7 cellular contexts compared by ENCODE assay signal in the genomic region with DNA sequence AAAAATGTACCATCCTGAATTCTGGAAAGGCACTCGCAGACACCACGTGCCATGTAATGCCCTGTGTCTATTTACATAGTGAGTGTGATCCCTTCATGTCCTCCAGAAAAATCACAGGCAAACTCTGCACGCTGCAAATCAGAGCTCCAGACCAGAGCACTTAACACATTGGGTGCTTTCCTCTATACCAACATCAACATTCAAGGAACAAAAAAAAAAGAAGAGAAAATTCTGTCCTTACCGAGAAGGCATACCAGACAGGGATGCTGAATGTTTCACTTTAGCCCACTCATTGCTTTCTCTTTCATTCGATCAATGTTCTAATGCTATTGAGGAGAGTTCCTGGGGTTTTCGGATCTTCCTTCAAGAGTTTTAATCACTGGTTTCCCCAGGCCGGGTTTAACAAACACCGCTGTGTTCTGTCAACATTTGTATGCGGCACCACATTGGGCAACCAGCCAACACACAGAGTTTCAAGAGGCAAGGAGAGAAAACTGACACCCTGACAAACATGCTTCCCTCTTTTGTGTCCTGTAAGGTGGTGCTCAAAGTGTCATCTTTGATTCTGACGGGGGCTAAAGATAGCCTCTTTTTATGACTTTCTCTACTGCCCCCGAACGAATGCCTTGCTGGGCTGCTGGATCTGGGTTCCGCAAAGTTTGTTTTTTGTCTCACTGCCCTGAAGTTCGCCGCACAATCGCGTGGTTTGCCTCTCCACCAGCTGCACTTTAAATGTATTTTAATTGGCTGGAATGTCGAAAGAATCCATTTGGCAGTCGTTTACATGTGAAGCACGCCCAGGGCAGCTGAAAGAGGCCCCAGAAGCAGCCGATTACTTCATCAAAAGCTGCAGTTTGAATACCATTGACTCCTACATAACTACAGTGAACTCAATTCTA.
DNase-seq lines count a peak whose midpoint lies in the region; ATAC-seq lines count a peak whose summit lies in the region.

No MANE protein-coding gene starts in this region.

- CTCF ChIA-PET in naive thymus-derived CD4-positive, alpha-beta T cell (lab: Charles Lee): no interaction called here

- H3K4me1 Mint-ChIP-seq in naive thymus-derived CD4-positive, alpha-beta T cell: no peaks in the 10 kb centered on the region

- H3K27me3 ChIP-seq in MG63: no peaks in the 10 kb centered on the region
- no peaks in the 10 kb centered on the region for H3K27me3 ChIP-seq in rectal smooth muscle tissue (ENCODE audit: control insufficient read depth, insufficient read depth, low read length)
- no peaks in the 10 kb centered on the region for H3K27me3 ChIP-seq in naive thymus-derived CD4-positive, alpha-beta T cell (ENCODE audit: control insufficient read depth in 2 of 2, insufficient read depth in 2 of 2, low read length in 2 of 2)

- H3K27me3 Mint-ChIP-seq in naive thymus-derived CD4-positive, alpha-beta T cell: peaks cover 4 to 14% (median 11%) of the 10 kb centered on the region in 5 donors

- no peak overlapping the region for H3K4me3 Mint-ChIP-seq in naive thymus-derived CD4-positive, alpha-beta T cell

- intact Hi-C loops in naive thymus-derived CD4-positive, alpha-beta T cell (cut with micrococcal nuclease): no loop called here

- H3K27ac Mint-ChIP-seq in naive thymus-derived CD4-positive, alpha-beta T cell: no peak overlapping the region

- H3K36me3 ChIP-seq in MG63 (no peaks in the 10 kb centered on the region), rectal smooth muscle tissue (ENCODE audit: control insufficient read depth, insufficient read depth, low read length) (no peaks in the 10 kb centered on the region)
- H3K36me3 ChIP-seq in naive thymus-derived CD4-positive, alpha-beta T cell (ENCODE audit: control insufficient read depth in 2 of 3, insufficient read depth in 3 of 3, low read length in 3 of 3): no peaks in the 10 kb centered on the region

- POLR2A ChIA-PET in naive thymus-derived CD4-positive, alpha-beta T cell (lab: Charles Lee): no interaction called here

- DNase-seq in MG63: peak; percentile 64
- peak; percentile 63 for DNase-seq in amniotic epithelial cell (ENCODE audit: low read depth)
- DNase-seq in hippocampal formation (lab: John Stamatoyannopoulos, UW): peak; percentile 78 to 79
- DNase-seq in activated CD4-positive, alpha-beta T cell treated with anti-CD3 and anti-CD28 coated beads for 4 hours: no peak
- no peak for DNase-seq in naive thymus-derived CD4-positive, alpha-beta T cell
- no peak for DNase-seq in stimulated activated naive CD4-positive, alpha-beta T cell treated with Interleukin-2 at 50 U/mL for 16 hours (lab: John Stamatoyannopoulos, UW)

- no peaks in the 10 kb centered on the region for H3K36me3 Mint-ChIP-seq in naive thymus-derived CD4-positive, alpha-beta T cell

- H3K4me3 ChIP-seq in MG63: peak overlapping the region; percentile 27
- peak overlapping the region; percentile 29 for H3K4me3 ChIP-seq in rectal smooth muscle tissue (ENCODE audit: low read length)
- no peak overlapping the region for H3K4me3 ChIP-seq in naive thymus-derived CD4-positive, alpha-beta T cell (ENCODE audit: low read length)

- H3K9me3 ChIP-seq in MG63: peaks cover 2% of the 10 kb centered on the region
- H3K9me3 ChIP-seq in naive thymus-derived CD4-positive, alpha-beta T cell (ENCODE audit: control insufficient read depth in 2 of 3, low read length in 3 of 3): no peaks in the 10 kb centered on the region

- H3K9me3 Mint-ChIP-seq in naive thymus-derived CD4-positive, alpha-beta T cell: peaks cover 0 to 13% (median 3%) of the 10 kb centered on the region in 11 donors

- H3K9ac ChIP-seq in rectal smooth muscle tissue (ENCODE audit: low read length): no peak overlapping the region

- H3K4me1 ChIP-seq in rectal smooth muscle tissue (ENCODE audit: control insufficient read depth, insufficient read depth, low read length): peaks cover 4% of the 10 kb centered on the region
- H3K4me1 ChIP-seq in naive thymus-derived CD4-positive, alpha-beta T cell (ENCODE audit: control insufficient read depth in 2 of 2, insufficient read depth in 2 of 2, low read length in 2 of 2): no peaks in the 10 kb centered on the region

- no peak overlapping the region for H3K27ac ChIP-seq in rectal smooth muscle tissue (ENCODE audit: low read depth, low read length)
- no peak overlapping the region for H3K27ac ChIP-seq in naive thymus-derived CD4-positive, alpha-beta T cell (ENCODE audit: low read depth, low read length)

- no peak for ATAC-seq in naive thymus-derived CD4-positive, alpha-beta T cell

Comparison
In these comparisons a context has a peak if more than half of its experiments do, and no peak if none do; other contexts are left out.
1. DNase-seq: peak in MG63 (single experiment), amniotic epithelial cell (single experiment) and hippocampal formation (2 of 2); none in activated CD4-positive, alpha-beta T cell treated with anti-CD3 and anti-CD28 coated beads for 4 hours (0 of 2), naive thymus-derived CD4-positive, alpha-beta T cell (0 of 9) and stimulated activated naive CD4-positive, alpha-beta T cell treated with Interleukin-2 at 50 U/mL for 16 hours (single experiment).